In the genomic region with DNA sequence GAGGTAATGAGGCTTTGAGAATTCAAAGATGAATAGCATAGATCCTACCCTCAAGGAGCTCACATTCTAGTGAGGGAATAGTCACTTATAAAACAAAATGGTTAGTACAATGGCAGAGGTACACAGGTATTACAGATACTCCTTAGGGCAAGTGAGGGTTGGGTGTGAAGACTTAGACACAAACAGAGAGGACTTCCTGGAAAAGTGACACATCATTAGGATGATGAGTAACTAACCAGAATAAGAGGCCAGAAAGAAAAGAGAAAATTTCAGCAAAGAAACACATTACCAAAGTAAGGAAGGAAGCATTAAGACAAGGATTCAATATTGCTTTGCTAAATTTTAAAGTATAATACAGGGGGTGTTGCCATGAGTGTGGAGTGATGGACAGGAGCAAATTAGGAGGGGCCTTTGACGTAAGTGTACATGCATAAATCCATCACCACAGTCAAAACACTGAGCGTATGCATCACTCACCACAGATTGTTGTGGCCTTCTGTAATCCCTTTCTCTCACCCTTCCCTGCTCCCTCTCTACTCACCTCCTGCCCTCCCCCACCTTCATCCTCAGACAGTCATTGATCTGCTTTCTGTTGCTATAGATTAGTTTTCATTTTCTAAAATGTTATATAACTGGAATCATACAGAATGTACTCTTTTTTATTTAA, we compare ENCODE assay signal across 1 cellular context.
TF ChIP-seq lines count a peak whose summit lies in the region.

No MANE protein-coding gene starts in this region.

TF ChIP-seq in K562, 482 proteins besides CTCF, POLR2A, EP300 and RAD21 (continued from another document and continues in another):
- TF ChIP-seq, protein P1, sequence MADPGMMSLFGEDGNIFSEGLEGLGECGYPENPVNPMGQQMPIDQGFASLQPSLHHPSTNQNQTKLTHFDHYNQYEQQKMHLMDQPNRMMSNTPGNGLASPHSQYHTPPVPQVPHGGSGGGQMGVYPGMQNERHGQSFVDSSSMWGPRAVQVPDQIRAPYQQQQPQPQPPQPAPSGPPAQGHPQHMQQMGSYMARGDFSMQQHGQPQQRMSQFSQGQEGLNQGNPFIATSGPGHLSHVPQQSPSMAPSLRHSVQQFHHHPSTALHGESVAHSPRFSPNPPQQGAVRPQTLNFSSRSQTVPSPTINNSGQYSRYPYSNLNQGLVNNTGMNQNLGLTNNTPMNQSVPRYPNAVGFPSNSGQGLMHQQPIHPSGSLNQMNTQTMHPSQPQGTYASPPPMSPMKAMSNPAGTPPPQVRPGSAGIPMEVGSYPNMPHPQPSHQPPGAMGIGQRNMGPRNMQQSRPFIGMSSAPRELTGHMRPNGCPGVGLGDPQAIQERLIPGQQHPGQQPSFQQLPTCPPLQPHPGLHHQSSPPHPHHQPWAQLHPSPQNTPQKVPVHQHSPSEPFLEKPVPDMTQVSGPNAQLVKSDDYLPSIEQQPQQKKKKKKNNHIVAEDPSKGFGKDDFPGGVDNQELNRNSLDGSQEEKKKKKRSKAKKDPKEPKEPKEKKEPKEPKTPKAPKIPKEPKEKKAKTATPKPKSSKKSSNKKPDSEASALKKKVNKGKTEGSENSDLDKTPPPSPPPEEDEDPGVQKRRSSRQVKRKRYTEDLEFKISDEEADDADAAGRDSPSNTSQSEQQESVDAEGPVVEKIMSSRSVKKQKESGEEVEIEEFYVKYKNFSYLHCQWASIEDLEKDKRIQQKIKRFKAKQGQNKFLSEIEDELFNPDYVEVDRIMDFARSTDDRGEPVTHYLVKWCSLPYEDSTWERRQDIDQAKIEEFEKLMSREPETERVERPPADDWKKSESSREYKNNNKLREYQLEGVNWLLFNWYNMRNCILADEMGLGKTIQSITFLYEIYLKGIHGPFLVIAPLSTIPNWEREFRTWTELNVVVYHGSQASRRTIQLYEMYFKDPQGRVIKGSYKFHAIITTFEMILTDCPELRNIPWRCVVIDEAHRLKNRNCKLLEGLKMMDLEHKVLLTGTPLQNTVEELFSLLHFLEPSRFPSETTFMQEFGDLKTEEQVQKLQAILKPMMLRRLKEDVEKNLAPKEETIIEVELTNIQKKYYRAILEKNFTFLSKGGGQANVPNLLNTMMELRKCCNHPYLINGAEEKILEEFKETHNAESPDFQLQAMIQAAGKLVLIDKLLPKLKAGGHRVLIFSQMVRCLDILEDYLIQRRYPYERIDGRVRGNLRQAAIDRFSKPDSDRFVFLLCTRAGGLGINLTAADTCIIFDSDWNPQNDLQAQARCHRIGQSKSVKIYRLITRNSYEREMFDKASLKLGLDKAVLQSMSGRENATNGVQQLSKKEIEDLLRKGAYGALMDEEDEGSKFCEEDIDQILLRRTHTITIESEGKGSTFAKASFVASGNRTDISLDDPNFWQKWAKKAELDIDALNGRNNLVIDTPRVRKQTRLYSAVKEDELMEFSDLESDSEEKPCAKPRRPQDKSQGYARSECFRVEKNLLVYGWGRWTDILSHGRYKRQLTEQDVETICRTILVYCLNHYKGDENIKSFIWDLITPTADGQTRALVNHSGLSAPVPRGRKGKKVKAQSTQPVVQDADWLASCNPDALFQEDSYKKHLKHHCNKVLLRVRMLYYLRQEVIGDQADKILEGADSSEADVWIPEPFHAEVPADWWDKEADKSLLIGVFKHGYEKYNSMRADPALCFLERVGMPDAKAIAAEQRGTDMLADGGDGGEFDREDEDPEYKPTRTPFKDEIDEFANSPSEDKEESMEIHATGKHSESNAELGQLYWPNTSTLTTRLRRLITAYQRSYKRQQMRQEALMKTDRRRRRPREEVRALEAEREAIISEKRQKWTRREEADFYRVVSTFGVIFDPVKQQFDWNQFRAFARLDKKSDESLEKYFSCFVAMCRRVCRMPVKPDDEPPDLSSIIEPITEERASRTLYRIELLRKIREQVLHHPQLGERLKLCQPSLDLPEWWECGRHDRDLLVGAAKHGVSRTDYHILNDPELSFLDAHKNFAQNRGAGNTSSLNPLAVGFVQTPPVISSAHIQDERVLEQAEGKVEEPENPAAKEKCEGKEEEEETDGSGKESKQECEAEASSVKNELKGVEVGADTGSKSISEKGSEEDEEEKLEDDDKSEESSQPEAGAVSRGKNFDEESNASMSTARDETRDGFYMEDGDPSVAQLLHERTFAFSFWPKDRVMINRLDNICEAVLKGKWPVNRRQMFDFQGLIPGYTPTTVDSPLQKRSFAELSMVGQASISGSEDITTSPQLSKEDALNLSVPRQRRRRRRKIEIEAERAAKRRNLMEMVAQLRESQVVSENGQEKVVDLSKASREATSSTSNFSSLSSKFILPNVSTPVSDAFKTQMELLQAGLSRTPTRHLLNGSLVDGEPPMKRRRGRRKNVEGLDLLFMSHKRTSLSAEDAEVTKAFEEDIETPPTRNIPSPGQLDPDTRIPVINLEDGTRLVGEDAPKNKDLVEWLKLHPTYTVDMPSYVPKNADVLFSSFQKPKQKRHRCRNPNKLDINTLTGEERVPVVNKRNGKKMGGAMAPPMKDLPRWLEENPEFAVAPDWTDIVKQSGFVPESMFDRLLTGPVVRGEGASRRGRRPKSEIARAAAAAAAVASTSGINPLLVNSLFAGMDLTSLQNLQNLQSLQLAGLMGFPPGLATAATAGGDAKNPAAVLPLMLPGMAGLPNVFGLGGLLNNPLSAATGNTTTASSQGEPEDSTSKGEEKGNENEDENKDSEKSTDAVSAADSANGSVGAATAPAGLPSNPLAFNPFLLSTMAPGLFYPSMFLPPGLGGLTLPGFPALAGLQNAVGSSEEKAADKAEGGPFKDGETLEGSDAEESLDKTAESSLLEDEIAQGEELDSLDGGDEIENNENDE (IDR thresholded peaks at IDR 0.05; ENCODE audit: low read depth, low read length), result peak; percentile 68
- TF ChIP-seq HNRNPK (IDR thresholded peaks at IDR 0.05; ENCODE audit: low read depth, low read length, poor library complexity, severe bottlenecking) (no peak), IRF2 (CRISPR knock-in tag; IDR thresholded peaks at IDR 0.05) (no peak), ZNF444 (CRISPR knock-in tag; IDR thresholded peaks at IDR 0.05) (no peak), ZNF23 (CRISPR knock-in tag; IDR thresholded peaks at IDR 0.05) (no peak), BRF1 (IDR thresholded peaks at IDR 0.05; ENCODE audit: borderline replicate concordance, extremely low read depth, insufficient read length) (no peak), SOX6 (IDR thresholded peaks at IDR 0.05) (peak; percentile 100), ZNF384 (IDR thresholded peaks at IDR 0.05; ENCODE audit: low read depth, low read length) (no peak), CC2D1A (IDR thresholded peaks at IDR 0.05) (peak; percentile 75), ZNF311 (CRISPR knock-in tag; IDR thresholded peaks at IDR 0.05) (no peak), CBFB (CRISPR knock-in tag; IDR thresholded peaks at IDR 0.05) (no peak), MTA2 (IDR thresholded peaks at IDR 0.05; ENCODE audit: low read depth) (peak; percentile 74), ZNF41 (CRISPR knock-in tag; conservative IDR thresholded peaks at IDR 0.05) (no peak), EHMT2 (IDR thresholded peaks at IDR 0.05) (peak; percentile 82), BRD4 (IDR thresholded peaks at IDR 0.05) (no peak; the same call in 1 of the 2 replicates), ZFPM2 (CRISPR knock-in tag; IDR thresholded peaks at IDR 0.05) (no peak), L3MBTL2 (IDR thresholded peaks at IDR 0.05) (no peak; the same call in 1 of the 2 replicates)
- TF ChIP-seq, protein P2, sequence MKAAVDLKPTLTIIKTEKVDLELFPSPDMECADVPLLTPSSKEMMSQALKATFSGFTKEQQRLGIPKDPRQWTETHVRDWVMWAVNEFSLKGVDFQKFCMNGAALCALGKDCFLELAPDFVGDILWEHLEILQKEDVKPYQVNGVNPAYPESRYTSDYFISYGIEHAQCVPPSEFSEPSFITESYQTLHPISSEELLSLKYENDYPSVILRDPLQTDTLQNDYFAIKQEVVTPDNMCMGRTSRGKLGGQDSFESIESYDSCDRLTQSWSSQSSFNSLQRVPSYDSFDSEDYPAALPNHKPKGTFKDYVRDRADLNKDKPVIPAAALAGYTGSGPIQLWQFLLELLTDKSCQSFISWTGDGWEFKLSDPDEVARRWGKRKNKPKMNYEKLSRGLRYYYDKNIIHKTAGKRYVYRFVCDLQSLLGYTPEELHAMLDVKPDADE (conservative IDR thresholded peaks at IDR 0.05; ENCODE audit: control insufficient read depth, low read depth, low read length), result no peak
- TF ChIP-seq, protein P3, sequence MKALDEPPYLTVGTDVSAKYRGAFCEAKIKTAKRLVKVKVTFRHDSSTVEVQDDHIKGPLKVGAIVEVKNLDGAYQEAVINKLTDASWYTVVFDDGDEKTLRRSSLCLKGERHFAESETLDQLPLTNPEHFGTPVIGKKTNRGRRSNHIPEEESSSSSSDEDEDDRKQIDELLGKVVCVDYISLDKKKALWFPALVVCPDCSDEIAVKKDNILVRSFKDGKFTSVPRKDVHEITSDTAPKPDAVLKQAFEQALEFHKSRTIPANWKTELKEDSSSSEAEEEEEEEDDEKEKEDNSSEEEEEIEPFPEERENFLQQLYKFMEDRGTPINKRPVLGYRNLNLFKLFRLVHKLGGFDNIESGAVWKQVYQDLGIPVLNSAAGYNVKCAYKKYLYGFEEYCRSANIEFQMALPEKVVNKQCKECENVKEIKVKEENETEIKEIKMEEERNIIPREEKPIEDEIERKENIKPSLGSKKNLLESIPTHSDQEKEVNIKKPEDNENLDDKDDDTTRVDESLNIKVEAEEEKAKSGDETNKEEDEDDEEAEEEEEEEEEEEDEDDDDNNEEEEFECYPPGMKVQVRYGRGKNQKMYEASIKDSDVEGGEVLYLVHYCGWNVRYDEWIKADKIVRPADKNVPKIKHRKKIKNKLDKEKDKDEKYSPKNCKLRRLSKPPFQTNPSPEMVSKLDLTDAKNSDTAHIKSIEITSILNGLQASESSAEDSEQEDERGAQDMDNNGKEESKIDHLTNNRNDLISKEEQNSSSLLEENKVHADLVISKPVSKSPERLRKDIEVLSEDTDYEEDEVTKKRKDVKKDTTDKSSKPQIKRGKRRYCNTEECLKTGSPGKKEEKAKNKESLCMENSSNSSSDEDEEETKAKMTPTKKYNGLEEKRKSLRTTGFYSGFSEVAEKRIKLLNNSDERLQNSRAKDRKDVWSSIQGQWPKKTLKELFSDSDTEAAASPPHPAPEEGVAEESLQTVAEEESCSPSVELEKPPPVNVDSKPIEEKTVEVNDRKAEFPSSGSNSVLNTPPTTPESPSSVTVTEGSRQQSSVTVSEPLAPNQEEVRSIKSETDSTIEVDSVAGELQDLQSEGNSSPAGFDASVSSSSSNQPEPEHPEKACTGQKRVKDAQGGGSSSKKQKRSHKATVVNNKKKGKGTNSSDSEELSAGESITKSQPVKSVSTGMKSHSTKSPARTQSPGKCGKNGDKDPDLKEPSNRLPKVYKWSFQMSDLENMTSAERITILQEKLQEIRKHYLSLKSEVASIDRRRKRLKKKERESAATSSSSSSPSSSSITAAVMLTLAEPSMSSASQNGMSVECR (CRISPR knock-in tag; IDR thresholded peaks at IDR 0.05), result no peak
- TF ChIP-seq, protein P4, sequence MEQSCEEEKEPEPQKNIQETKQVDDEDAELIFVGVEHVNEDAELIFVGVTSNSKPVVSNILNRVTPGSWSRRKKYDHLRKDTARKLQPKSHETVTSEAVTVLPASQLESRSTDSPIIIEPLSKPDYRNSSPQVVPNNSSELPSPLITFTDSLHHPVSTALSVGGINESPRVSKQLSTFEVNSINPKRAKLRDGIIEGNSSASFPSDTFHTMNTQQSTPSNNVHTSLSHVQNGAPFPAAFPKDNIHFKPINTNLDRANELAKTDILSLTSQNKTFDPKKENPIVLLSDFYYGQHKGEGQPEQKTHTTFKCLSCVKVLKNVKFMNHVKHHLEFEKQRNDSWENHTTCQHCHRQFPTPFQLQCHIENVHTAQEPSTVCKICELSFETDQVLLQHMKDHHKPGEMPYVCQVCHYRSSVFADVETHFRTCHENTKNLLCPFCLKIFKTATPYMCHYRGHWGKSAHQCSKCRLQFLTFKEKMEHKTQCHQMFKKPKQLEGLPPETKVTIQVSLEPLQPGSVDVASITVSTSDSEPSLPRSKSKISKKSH (CRISPR knock-in tag; IDR thresholded peaks at IDR 0.05), result no peak
- TF ChIP-seq, protein P5, sequence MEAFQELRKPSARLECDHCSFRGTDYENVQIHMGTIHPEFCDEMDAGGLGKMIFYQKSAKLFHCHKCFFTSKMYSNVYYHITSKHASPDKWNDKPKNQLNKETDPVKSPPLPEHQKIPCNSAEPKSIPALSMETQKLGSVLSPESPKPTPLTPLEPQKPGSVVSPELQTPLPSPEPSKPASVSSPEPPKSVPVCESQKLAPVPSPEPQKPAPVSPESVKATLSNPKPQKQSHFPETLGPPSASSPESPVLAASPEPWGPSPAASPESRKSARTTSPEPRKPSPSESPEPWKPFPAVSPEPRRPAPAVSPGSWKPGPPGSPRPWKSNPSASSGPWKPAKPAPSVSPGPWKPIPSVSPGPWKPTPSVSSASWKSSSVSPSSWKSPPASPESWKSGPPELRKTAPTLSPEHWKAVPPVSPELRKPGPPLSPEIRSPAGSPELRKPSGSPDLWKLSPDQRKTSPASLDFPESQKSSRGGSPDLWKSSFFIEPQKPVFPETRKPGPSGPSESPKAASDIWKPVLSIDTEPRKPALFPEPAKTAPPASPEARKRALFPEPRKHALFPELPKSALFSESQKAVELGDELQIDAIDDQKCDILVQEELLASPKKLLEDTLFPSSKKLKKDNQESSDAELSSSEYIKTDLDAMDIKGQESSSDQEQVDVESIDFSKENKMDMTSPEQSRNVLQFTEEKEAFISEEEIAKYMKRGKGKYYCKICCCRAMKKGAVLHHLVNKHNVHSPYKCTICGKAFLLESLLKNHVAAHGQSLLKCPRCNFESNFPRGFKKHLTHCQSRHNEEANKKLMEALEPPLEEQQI (IDR thresholded peaks at IDR 0.05), result peak; percentile 97
- TF ChIP-seq, protein P6, sequence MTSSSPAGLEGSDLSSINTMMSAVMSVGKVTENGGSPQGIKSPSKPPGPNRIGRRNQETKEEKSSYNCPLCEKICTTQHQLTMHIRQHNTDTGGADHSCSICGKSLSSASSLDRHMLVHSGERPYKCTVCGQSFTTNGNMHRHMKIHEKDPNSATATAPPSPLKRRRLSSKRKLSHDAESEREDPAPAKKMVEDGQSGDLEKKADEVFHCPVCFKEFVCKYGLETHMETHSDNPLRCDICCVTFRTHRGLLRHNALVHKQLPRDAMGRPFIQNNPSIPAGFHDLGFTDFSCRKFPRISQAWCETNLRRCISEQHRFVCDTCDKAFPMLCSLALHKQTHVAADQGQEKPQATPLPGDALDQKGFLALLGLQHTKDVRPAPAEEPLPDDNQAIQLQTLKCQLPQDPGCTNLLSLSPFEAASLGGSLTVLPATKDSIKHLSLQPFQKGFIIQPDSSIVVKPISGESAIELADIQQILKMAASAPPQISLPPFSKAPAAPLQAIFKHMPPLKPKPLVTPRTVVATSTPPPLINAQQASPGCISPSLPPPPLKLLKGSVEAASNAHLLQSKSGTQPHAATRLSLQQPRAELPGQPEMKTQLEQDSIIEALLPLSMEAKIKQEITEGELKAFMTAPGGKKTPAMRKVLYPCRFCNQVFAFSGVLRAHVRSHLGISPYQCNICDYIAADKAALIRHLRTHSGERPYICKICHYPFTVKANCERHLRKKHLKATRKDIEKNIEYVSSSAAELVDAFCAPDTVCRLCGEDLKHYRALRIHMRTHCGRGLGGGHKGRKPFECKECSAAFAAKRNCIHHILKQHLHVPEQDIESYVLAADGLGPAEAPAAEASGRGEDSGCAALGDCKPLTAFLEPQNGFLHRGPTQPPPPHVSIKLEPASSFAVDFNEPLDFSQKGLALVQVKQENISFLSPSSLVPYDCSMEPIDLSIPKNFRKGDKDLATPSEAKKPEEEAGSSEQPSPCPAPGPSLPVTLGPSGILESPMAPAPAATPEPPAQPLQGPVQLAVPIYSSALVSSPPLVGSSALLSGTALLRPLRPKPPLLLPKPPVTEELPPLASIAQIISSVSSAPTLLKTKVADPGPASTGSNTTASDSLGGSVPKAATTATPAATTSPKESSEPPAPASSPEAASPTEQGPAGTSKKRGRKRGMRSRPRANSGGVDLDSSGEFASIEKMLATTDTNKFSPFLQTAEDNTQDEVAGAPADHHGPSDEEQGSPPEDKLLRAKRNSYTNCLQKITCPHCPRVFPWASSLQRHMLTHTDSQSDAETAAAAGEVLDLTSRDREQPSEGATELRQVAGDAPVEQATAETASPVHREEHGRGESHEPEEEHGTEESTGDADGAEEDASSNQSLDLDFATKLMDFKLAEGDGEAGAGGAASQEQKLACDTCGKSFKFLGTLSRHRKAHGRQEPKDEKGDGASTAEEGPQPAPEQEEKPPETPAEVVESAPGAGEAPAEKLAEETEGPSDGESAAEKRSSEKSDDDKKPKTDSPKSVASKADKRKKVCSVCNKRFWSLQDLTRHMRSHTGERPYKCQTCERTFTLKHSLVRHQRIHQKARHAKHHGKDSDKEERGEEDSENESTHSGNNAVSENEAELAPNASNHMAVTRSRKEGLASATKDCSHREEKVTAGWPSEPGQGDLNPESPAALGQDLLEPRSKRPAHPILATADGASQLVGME (CRISPR knock-in tag; IDR thresholded peaks at IDR 0.05), result no peak
